Comparison of ENCODE assay signal across 1 cellular context in genomic region chr10:72098301-72099053, GRCh38.
A peak's percentile ranks its signal among the peaks of the same experiment; 100 is the strongest.
TF ChIP-seq lines count a peak whose summit lies in the region.

No MANE protein-coding gene starts in this region.

TF ChIP-seq in HepG2, 621 proteins besides CTCF, POLR2A, EP300 and RAD21 (continued from another document):
- TF ChIP-seq ARID4A (CRISPR knock-in tag; IDR thresholded peaks at IDR 0.05; ENCODE audit: borderline replicate concordance) = peak; percentile 74; the same call in 1 of the 2 replicates
- peak; percentile 97 for TF ChIP-seq PAXIP1 (CRISPR knock-in tag; conservative IDR thresholded peaks at IDR 0.05)
- TF ChIP-seq TCF7 (IDR thresholded peaks at IDR 0.05; ENCODE audit: low read depth) = peak; percentile 89
- TF ChIP-seq MXD4 (CRISPR knock-in tag; IDR thresholded peaks at IDR 0.05) = peak; percentile 49; the same call in 1 of the 2 replicates
- TF ChIP-seq ZNF891 (CRISPR knock-in tag; IDR thresholded peaks at IDR 0.05) = no peak
- TF ChIP-seq KLF12 (CRISPR knock-in tag; IDR thresholded peaks at IDR 0.05; ENCODE audit: borderline replicate concordance) = no peak
- TF ChIP-seq CEBPG (CRISPR knock-in tag; IDR thresholded peaks at IDR 0.05) = 0 out of 2 replicates have a peak, but pooled peaks have one; percentile 11
- 0 out of 2 replicates have a peak, but pooled peaks have one; percentile 19 for TF ChIP-seq ZNF792 (CRISPR knock-in tag; IDR thresholded peaks at IDR 0.05)
- TF ChIP-seq TBX3 (IDR thresholded peaks at IDR 0.05; ENCODE audit: borderline replicate concordance) = peak; percentile 78; the same call in 1 of the 2 replicates
- no peak for TF ChIP-seq ZNF883 (CRISPR knock-in tag; IDR thresholded peaks at IDR 0.05; ENCODE audit: not compliant biosample characterization)
- TF ChIP-seq ZNF629 (CRISPR knock-in tag; conservative IDR thresholded peaks at IDR 0.05) = peak; percentile 14; the same call in 1 of the 2 replicates
- TF ChIP-seq MXI1 (IDR thresholded peaks at IDR 0.05; ENCODE audit: borderline replicate concordance, low read depth, low read length) = peak; percentile 48; the same call in 1 of the 3 replicates
- TF ChIP-seq ZNF709 (CRISPR knock-in tag; IDR thresholded peaks at IDR 0.05) = peak; percentile 26; the same call in 1 of the 2 replicates
